Comparison of ENCODE assay signal across 1 cellular context in the genomic region with DNA sequence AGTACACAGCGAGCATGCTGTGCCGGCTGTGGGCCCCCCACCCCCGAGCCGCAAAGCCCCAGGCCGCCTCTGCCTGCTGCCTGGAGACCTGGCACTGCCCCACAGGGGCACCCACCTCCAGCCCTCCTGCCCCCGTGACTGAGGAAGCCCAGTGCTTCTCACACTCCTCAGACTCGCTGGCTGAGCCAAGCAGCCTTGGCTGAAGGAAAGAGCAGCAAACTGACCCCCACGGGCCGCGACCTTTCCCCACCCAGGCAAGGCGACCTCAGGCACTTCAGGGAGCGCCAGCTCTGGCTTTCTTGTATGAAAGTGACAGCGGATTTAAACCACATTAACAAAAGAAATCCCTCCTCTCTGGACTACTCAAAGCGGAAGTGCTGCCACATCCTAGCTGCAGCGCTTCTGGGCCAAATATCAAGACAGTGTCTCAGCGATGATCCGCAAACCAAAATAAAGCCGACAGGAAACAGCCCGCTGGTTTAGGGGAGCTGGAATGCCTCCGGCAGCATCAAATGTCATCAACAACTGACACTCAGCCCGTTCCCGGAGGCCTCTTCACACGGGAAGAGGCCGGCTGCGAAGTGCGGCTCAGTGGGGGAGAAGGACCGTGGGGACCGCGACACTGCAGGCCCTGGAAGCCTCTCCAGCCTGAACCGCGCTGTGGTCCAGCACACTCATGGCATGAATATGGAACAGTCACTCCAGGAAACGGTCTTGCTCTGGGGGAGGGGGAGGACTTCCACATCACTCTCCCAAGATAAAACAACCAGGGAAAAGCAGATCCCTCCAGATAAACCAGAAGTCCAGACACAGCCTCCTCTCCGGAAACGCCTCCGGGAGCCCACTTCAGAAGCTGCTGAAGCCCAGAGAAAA.
A peak's percentile ranks its signal among the peaks of the same experiment; 100 is the strongest.
TF ChIP-seq lines count a peak whose summit lies in the region.

No MANE protein-coding gene starts in this region.

TF ChIP-seq in HEK293, 187 proteins besides CTCF, POLR2A, EP300 and RAD21 (continued from another document):
- TF ChIP-seq, protein P1, sequence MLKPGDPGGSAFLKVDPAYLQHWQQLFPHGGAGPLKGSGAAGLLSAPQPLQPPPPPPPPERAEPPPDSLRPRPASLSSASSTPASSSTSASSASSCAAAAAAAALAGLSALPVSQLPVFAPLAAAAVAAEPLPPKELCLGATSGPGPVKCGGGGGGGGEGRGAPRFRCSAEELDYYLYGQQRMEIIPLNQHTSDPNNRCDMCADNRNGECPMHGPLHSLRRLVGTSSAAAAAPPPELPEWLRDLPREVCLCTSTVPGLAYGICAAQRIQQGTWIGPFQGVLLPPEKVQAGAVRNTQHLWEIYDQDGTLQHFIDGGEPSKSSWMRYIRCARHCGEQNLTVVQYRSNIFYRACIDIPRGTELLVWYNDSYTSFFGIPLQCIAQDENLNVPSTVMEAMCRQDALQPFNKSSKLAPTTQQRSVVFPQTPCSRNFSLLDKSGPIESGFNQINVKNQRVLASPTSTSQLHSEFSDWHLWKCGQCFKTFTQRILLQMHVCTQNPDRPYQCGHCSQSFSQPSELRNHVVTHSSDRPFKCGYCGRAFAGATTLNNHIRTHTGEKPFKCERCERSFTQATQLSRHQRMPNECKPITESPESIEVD (tag by site-specific recombination; IDR thresholded peaks at IDR 0.05), result no peak
- TF ChIP-seq ZNF600 (tag by site-specific recombination; IDR thresholded peaks at IDR 0.05) (peak; percentile 95), OSR2 (tag by site-specific recombination; IDR thresholded peaks at IDR 0.05) (peak; percentile 53; the same call in 1 of the 2 replicates), WT1 (tag by site-specific recombination; IDR thresholded peaks at IDR 0.05) (no peak)
